Comparison of ENCODE assay signal across 1 cellular context in genomic region chr7:22082886-22083710, GRCh38.
TF ChIP-seq lines count a peak whose summit lies in the region.

No MANE protein-coding gene starts in this region.

TF ChIP-seq in K562, 482 proteins besides CTCF, POLR2A, EP300 and RAD21 (continued from another document):
- TF ChIP-seq TAF15 (IDR thresholded peaks at IDR 0.05; ENCODE audit: low read depth, low read length): no peak
